1 cellular context compared by ENCODE assay signal in genomic region chr9:15513335-15513734, GRCh38.
TF ChIP-seq lines count a peak whose summit lies in the region.

No MANE protein-coding gene starts in this region.

TF ChIP-seq in H1, 55 proteins besides CTCF, POLR2A, EP300 and RAD21 (continued from another document):
- no peak; the same call in 1 of the 2 replicates for TF ChIP-seq SP1 (IDR thresholded peaks at IDR 0.05; ENCODE audit: low read depth, low read length)
